8 cellular contexts compared by ENCODE assay signal in the genomic region with DNA sequence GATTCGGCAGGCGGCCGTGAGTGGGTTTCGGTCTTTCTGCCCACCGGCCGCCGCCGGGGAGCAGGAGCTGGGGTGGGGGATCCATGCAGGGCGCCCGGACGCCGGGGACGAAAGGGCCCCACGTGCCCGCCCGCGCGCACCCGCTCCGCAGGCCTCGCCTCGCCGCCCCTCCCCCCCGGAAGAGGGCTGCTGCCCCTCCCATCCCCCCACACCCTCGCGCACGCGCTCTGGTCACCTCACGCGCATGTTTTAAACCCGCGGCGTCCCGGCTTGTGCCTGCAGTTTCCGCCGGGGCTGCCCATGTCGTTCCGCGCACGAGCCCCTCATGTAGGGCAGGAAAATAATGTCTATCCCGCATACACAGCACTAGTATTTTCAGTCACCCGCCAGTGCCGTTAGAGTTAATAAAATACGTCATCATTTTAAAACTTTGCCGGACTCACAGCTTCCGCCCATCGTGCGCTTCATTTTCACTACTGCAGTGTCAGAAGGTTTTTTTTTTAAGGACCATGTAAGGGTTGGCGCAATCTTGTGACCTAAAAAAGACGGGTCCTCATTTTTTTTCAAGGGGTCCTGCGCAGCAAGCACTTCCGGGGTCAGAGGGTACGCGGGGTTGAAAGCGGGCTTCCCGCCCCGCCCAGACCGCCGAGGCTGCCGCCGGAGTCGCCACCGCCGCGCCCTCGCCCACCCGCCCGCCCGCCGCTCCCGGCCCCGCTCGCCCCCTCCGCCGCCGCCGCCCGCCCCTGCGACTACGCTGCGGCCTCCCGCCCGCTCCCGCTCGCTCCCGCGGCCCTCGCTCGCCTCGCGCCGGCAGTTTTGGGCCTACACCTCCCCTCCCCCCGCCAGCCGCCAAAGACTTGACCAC. TPM values are rescaled to one million over a fixed set of nuclear protein-coding genes. Genes with fewer than 3 reads are reported as not detected.
DNase-seq lines count a peak whose midpoint lies in the region; TF ChIP-seq lines count a peak whose summit lies in the region.

TSS of gene PCBP1 (plus strand) at position 640 of the 865 bp plus-strand sequence. CDS start 267 bp downstream, outside the sequence.

- H3K27ac ChIP-seq in HEK293 (ENCODE audit: extremely low read depth, low read depth, low read length) (peak within 1 kb of the TSS; percentile 100), SJSA1 (peak within 1 kb of the TSS; percentile 100), neural cell (ENCODE audit: low read length) (peak within 1 kb of the TSS; percentile 100)

- no peaks in the 10 kb centered on the region; the same call in 1 of the 2 replicates for H3K9me3 ChIP-seq in ES-I3 (ENCODE audit: control insufficient read depth, insufficient read depth, low read length)
- H3K9me3 ChIP-seq in HEK293 (ENCODE audit: control insufficient read depth, insufficient read depth, low read depth, low read length), result no peaks in the 10 kb centered on the region
- 0 out of 2 replicates have a peak, but pooled peaks cover 4% of the 10 kb centered on the region for H3K9me3 ChIP-seq in SJSA1 (replicated peaks)
- H3K9me3 ChIP-seq in neural cell (ENCODE audit: low read length), result no peaks in the 10 kb centered on the region

- peak within 1 kb of the TSS; percentile 100 for H3K9ac ChIP-seq in ES-I3 (ENCODE audit: low read depth, low read length)
- H3K9ac ChIP-seq in neural cell (ENCODE audit: low read length), result peak within 1 kb of the TSS; percentile 99

- H3K36me3 ChIP-seq in ES-I3 (ENCODE audit: insufficient read depth, low read length) (peaks cover 18% of the 10 kb centered on the region), HEK293 (ENCODE audit: control insufficient read depth in 2 of 2, insufficient read depth in 1 of 2, low read length in 2 of 2) (peaks cover 5 to 54% of the 10 kb centered on the region in 2 experiments), SJSA1 (peaks cover 66% of the 10 kb centered on the region), neural cell (ENCODE audit: insufficient read depth, low read length) (no peaks in the 10 kb centered on the region)

- peaks cover 47% of the 10 kb centered on the region for H3K79me2 ChIP-seq in neural cell (replicated peaks; ENCODE audit: insufficient read depth, low read length)

- CTCF ChIA-PET in HEK293 (lab: Yijun Ruan, JAX), result interaction anchor here (1.0 to 1.2 kb wide), 2 partner anchors 18 to 175 kb away, joined by 3 read pairs; no protein-coding TSS in a partner anchor

- H4K20me1 ChIP-seq in neural cell (ENCODE audit: insufficient read depth), result no peaks in the 10 kb centered on the region

- H3F3A ChIP-seq in neural cell (ENCODE audit: insufficient read depth, low read length, poor library complexity, severe bottlenecking), result peaks cover 15% of the 10 kb centered on the region

- peaks cover 67% of the 10 kb centered on the region for H3K4me1 Mint-ChIP-seq in stimulated activated naive CD8-positive, alpha-beta T cell treated with anti-CD3 and anti-CD28 coated beads, Interleukin-15, Interleukin-2, amounts not matched to agents 100 ng/mL and 50 ng/mL, for 24 hours (ENCODE audit: low read depth)

- peak; percentile 52 for TF ChIP-seq EP300 in neural cell (conservative IDR thresholded peaks at IDR 0.05; ENCODE audit: poor library complexity, severe bottlenecking)

- no peaks in the 10 kb centered on the region for H3K9me2 ChIP-seq in neural cell (ENCODE audit: insufficient read depth, low read length)

- no peaks in the 10 kb centered on the region for H3K9me3 Mint-ChIP-seq in stimulated activated naive CD8-positive, alpha-beta T cell treated with anti-CD3 and anti-CD28 coated beads, Interleukin-15, Interleukin-2, amounts not matched to agents 100 ng/mL and 50 ng/mL, for 24 hours

- peaks cover 4% of the 10 kb centered on the region for H3K27me3 Mint-ChIP-seq in stimulated activated naive CD8-positive, alpha-beta T cell treated with anti-CD3 and anti-CD28 coated beads, Interleukin-15, Interleukin-2, amounts not matched to agents 100 ng/mL and 50 ng/mL, for 24 hours

- DNase-seq in NAMALWA (ENCODE audit: low spot score) (peak; percentile 95), SJSA1 (ENCODE audit: low read depth in 1 of 2, low spot score in 2 of 2) (peak; percentile 94 to 96), activated gamma-delta T cell treated with Interleukin-2 at 50 U/mL for 16 hours (peak; percentile 99), fibroblast of villous mesenchyme (ENCODE audit: low read depth) (peak; percentile 97)

- H3K36me3 Mint-ChIP-seq in stimulated activated naive CD8-positive, alpha-beta T cell treated with anti-CD3 and anti-CD28 coated beads, Interleukin-15, Interleukin-2, amounts not matched to agents 100 ng/mL and 50 ng/mL, for 24 hours (ENCODE audit: low read depth), result peaks cover 54% of the 10 kb centered on the region

- peak within 1 kb of the TSS; percentile 63 for H2AFZ ChIP-seq in neural cell (ENCODE audit: low read depth, low read length)

- POLR2A ChIA-PET in HEK293 (lab: Yijun Ruan, JAX), result interaction anchor here (0.6 to 5.9 kb wide), 9 partner anchors 21 to 362 kb away, joined by 3 to 56 read pairs (median 4); partner anchors contain the start of genes C2orf42 and MXD1

- TF ChIP-seq RAD21 in neural cell (conservative IDR thresholded peaks at IDR 0.05), result no peak

- H3K27me3 ChIP-seq in SJSA1 (replicated peaks) (no peaks in the 10 kb centered on the region), neural cell (ENCODE audit: insufficient read depth, low read depth, low read length) (no peaks in the 10 kb centered on the region)

- H3K27ac Mint-ChIP-seq in stimulated activated naive CD8-positive, alpha-beta T cell treated with anti-CD3 and anti-CD28 coated beads, Interleukin-15, Interleukin-2, amounts not matched to agents 100 ng/mL and 50 ng/mL, for 24 hours, result peak within 1 kb of the TSS; percentile 100

- TF ChIP-seq CTCF in HEK293 (tag by site-specific recombination; IDR thresholded peaks at IDR 0.05) (no peak), fibroblast of villous mesenchyme (IDR thresholded peaks at IDR 0.05; ENCODE audit: insufficient read depth, low read depth, low read length) (no peak), neural cell (IDR thresholded peaks at IDR 0.05; ENCODE audit: poor library complexity, severe bottlenecking) (no peak)

- H3K4me3 Mint-ChIP-seq in stimulated activated naive CD8-positive, alpha-beta T cell treated with anti-CD3 and anti-CD28 coated beads, Interleukin-15, Interleukin-2, amounts not matched to agents 100 ng/mL and 50 ng/mL, for 24 hours, result peak within 1 kb of the TSS; percentile 97

- H3K4me1 ChIP-seq in ES-I3 (ENCODE audit: insufficient read depth, low read length) (peaks cover 25% of the 10 kb centered on the region), HEK293 (ENCODE audit: control insufficient read depth, insufficient read depth, low read length) (peaks cover 11% of the 10 kb centered on the region), SJSA1 (replicated peaks) (peaks cover 14% of the 10 kb centered on the region)

- H3K4me2 ChIP-seq in neural cell (ENCODE audit: low read length), result peak within 1 kb of the TSS; percentile 94

- peak within 1 kb of the TSS; percentile 70 for H3K4me3 ChIP-seq in HEK293 (ENCODE audit: low read depth, low read length)
- peak within 1 kb of the TSS; percentile 83 for H3K4me3 ChIP-seq in SJSA1
- peak within 1 kb of the TSS; percentile 89 for H3K4me3 ChIP-seq in fibroblast of villous mesenchyme (ENCODE audit: low read depth, low read length)
- H3K4me3 ChIP-seq in neural cell (ENCODE audit: low read length), result peak within 1 kb of the TSS; percentile 84

TF ChIP-seq in HEK293, 187 proteins besides CTCF, POLR2A, EP300 and RAD21 (continues in another document):
- TF ChIP-seq, protein P1, sequence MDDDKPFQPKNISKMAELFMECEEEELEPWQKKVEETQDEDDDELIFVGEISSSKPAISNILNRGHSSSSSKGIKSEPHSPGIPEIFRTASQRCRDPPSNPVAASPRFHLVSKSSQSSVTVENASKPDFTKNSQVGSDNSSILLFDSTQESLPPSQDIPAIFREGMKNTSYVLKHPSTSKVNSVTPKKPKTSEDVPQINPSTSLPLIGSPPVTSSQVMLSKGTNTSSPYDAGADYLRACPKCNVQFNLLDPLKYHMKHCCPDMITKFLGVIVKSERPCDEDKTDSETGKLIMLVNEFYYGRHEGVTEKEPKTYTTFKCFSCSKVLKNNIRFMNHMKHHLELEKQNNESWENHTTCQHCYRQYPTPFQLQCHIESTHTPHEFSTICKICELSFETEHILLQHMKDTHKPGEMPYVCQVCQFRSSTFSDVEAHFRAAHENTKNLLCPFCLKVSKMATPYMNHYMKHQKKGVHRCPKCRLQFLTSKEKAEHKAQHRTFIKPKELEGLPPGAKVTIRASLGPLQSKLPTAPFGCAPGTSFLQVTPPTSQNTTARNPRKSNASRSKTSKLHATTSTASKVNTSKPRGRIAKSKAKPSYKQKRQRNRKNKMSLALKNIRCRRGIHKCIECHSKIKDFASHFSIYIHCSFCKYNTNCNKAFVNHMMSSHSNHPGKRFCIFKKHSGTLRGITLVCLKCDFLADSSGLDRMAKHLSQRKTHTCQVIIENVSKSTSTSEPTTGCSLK (tag by site-specific recombination; IDR thresholded peaks at IDR 0.05), result no peak

TF ChIP-seq in neural cell, 6 proteins besides CTCF, POLR2A, EP300 and RAD21 (continues in another document):
- TF ChIP-seq MXI1 (conservative IDR thresholded peaks at IDR 0.05; ENCODE audit: poor library complexity, severe bottlenecking) (peak; percentile 84), POLR2AphosphoS5 (IDR thresholded peaks at IDR 0.05) (peak; percentile 93), SMC3 (conservative IDR thresholded peaks at IDR 0.05; ENCODE audit: poor library complexity) (peak; percentile 53), EZH2 (IDR thresholded peaks at IDR 0.05; ENCODE audit: borderline replicate concordance, insufficient read depth, low read length, poor library complexity, severe bottlenecking) (no peak), TAF1 (IDR thresholded peaks at IDR 0.05; ENCODE audit: low read depth) (no peak)

RNA-seq across cellular contexts. Expression of gene PCBP1, which starts in this region (rescaled TPM):
- 17.7 and 25.2 TPM in 2 replicates for total RNA-seq in SJSA1 (2014; rRNA removed; shearing (Covaris generic))
- 32.9 and 45.3 TPM in 2 replicates for total RNA-seq in fibroblast of villous mesenchyme
- 33.3 and 42.5 TPM in 2 replicates for polyA plus RNA-seq in neural cell
- polyA minus RNA-seq in neural cell, result 30.7 and 39.9 TPM in 2 replicates

Comparison
In these comparisons a context has a peak if more than half of its experiments do, and no peak if none do; other contexts are left out.
1. Peak in every context shown above with its lines: DNase-seq, H3K4me3 ChIP-seq and H3K27ac ChIP-seq.